ENCODE assay signal across 21 cellular contexts in genomic region chr17:5912927-5913565, GRCh38.
A peak's percentile ranks its signal among the peaks of the same experiment; 100 is the strongest.
DNase-seq lines count a peak whose midpoint lies in the region; ATAC-seq lines count a peak whose summit lies in the region.
"Had no signal": no experiment of that assay in that cellular context is flagged by ENCODE, and none has a peak within 500 bp of the region (broad histone marks: within the 10 kb centered on the region; RNA-seq: fewer than 3 reads in every experiment).

No MANE protein-coding gene starts in this region.

- ATAC-seq in GM19397 (IDR thresholded peaks at IDR 0.05; ENCODE audit: unreplicated experiment) (no peak), HG02870 (IDR thresholded peaks at IDR 0.05; ENCODE audit: unreplicated experiment) (no peak)
- ATAC-seq: activated CD4-positive, alpha-beta T cell treated with anti-CD3 and anti-CD28 coated beads for 36 hours; activated T-cell treated with anti-CD3 and anti-CD28 coated beads, Interleukin-2, amount 50 U/mL, for 4 hours; foreskin keratinocyte; Panc1 had no signal

- DNase-seq in C1 segment of cervical spinal cord (lab: John Stamatoyannopoulos, UW) (peak in 11 of 14 donors; percentile 20 to 79 (median 54)), NCI-H2081 (lab: John Stamatoyannopoulos, UW) (peak; percentile 13 to 67), ecto neural progenitor cell (ENCODE audit: low spot score) (peak; percentile 32), middle frontal gyrus (ENCODE audit: extremely low spot score, low spot score) (peak; percentile 27), NCI-H510A (lab: John Stamatoyannopoulos, UW) (no peak)
- DNase-seq in stimulated activated CD4-positive, alpha-beta T cell treated with anti-CD3 and anti-CD28 coated beads, Interleukin-4, amount 100 ng/mL, for 1 hour, result no peak
- DNase-seq: activated CD4-positive, alpha-beta T cell treated with anti-CD3 and anti-CD28 coated beads for 36 hours; activated naive CD4-positive, alpha-beta T cell treated with Interleukin-2 at 50 U/mL for 16 hours; activated T-cell treated with anti-CD3 and anti-CD28 coated beads, Interleukin-2, amount 50 U/mL, for 4 hours; DND-41; effector CD4-positive, alpha-beta T cell; erythroblast; foreskin keratinocyte; GM23248; kidney; NCI-H1694; NCI-H345; transverse colon had no signal

Comparison
In these comparisons a context has a peak if more than half of its experiments do, and no peak if none do; other contexts are left out.
1. DNase-seq: peak in C1 segment of cervical spinal cord (11 of 14), NCI-H2081 (2 of 2), ecto neural progenitor cell (single experiment) and middle frontal gyrus (single experiment); none in stimulated activated CD4-positive, alpha-beta T cell treated with anti-CD3 and anti-CD28 coated beads, Interleukin-4, amount 100 ng/mL, for 1 hour (single experiment) and NCI-H510A (single experiment).